16 cellular contexts compared by ENCODE assay signal in genomic region chr1:182671779-182672486, GRCh38. TPM values are rescaled to one million over a fixed set of nuclear protein-coding genes. Genes with fewer than 3 reads are reported as not detected.
DNase-seq lines count a peak whose midpoint lies in the region; ATAC-seq and TF ChIP-seq lines count a peak whose summit lies in the region.
"Had no signal": no experiment of that assay in that cellular context is flagged by ENCODE, and none has a peak within 500 bp of the region (broad histone marks: within the 10 kb centered on the region; RNA-seq: fewer than 3 reads in every experiment).

No MANE protein-coding gene starts in this region.

- H3K36me3 ChIP-seq in OCI-LY3 (replicated peaks; ENCODE audit: low read depth, low read length): no peaks in the 10 kb centered on the region
- H3K36me3 ChIP-seq in mesendoderm (ENCODE audit: control insufficient read depth, insufficient read depth, low read length): no peaks in the 10 kb centered on the region
- H3K36me3 ChIP-seq in suprapubic skin: no peaks in the 10 kb centered on the region

- no peak overlapping the region for H2BK120ac ChIP-seq in mesendoderm (ENCODE audit: low read depth, low read length)

- no peak overlapping the region for H3K18ac ChIP-seq in mesendoderm (ENCODE audit: low read length)

- peak overlapping the region; percentile 27 for H2BK5ac ChIP-seq in mesendoderm (ENCODE audit: low read length)

- H3K4me3 ChIP-seq in OCI-LY3 (ENCODE audit: low read length) (no peak overlapping the region; the same call in 1 of the 2 replicates), mesendoderm (ENCODE audit: low read length) (no peak overlapping the region), suprapubic skin (no peak overlapping the region)
- H3K4me3 ChIP-seq: coronary artery had no signal

- H3K9me3 ChIP-seq in OCI-LY3 (ENCODE audit: insufficient read depth, low read length): no peaks in the 10 kb centered on the region
- no peaks in the 10 kb centered on the region for H3K9me3 ChIP-seq in suprapubic skin

- H3K56ac ChIP-seq in mesendoderm (ENCODE audit: low read length): peak overlapping the region; percentile 68

- TF ChIP-seq CTCF in OCI-LY3 (IDR thresholded peaks at IDR 0.05; ENCODE audit: low read depth, low read length) (no peak), suprapubic skin (IDR thresholded peaks at IDR 0.05) (no peak)

- DNase-seq in G401 (ENCODE audit: low spot score) (peak; percentile 67), NCI-H146 treated with DMSO at 0.1 percent for 48 hours (lab: John Stamatoyannopoulos, UW; ENCODE audit: unreplicated experiment) (peak; percentile 15), mesendoderm (peak; percentile 81), suprapubic skin (ENCODE audit: low spot score in 2 of 2) (no peak), GM19240 (ENCODE audit: insufficient read length, low spot score) (no peak), AG20443 (ENCODE audit: low spot score) (no peak)
- DNase-seq: activated CD4-positive, alpha-beta memory T cell treated with anti-CD3 and anti-CD28 coated beads for 36 hours; CD8-positive, alpha-beta T cell; kidney glomerular epithelial cell; occipital lobe; T-helper 2 cell had no signal

- no peak overlapping the region for H2AFZ ChIP-seq in OCI-LY3 (ENCODE audit: low read depth, low read length)

- no peaks in the 10 kb centered on the region for H4K20me1 ChIP-seq in OCI-LY3 (ENCODE audit: insufficient read depth, low read length)

- no peak overlapping the region for H3K4ac ChIP-seq in mesendoderm (ENCODE audit: low read depth, low read length)

- TF ChIP-seq EP300 in suprapubic skin (IDR thresholded peaks at IDR 0.05): no peak

- no peak overlapping the region for H4K8ac ChIP-seq in mesendoderm (ENCODE audit: low read depth, low read length)

- H2BK15ac ChIP-seq in mesendoderm (replicated peaks; ENCODE audit: low read depth): no peak overlapping the region

- H3K27ac ChIP-seq in OCI-LY3 (ENCODE audit: low read length) (no peak overlapping the region), mesendoderm (ENCODE audit: low read depth, low read length) (no peak overlapping the region), suprapubic skin (no peak overlapping the region)
- H3K27ac ChIP-seq: coronary artery had no signal

- in situ Hi-C loops in G401 (cut with HindIII; ENCODE audit: low sequenced_read_pairs): no loop called here

- WGBS in mesendoderm (ENCODE audit: extremely low coverage, insufficient coverage, low lambda C conversion rate): no CpG with 5 or more reads among the region's 10 CpGs
- 18% methylated on average over 2 of the region's 10 CpGs for WGBS in suprapubic skin

- H2AK5ac ChIP-seq in mesendoderm (ENCODE audit: low read length): no peak overlapping the region

- no peak overlapping the region for H3K9ac ChIP-seq in OCI-LY3 (ENCODE audit: low read length)
- H3K9ac ChIP-seq in mesendoderm (ENCODE audit: low read length): peak overlapping the region; percentile 27

- H3K79me2 ChIP-seq in OCI-LY3 (ENCODE audit: low read length) (no peaks in the 10 kb centered on the region), mesendoderm (ENCODE audit: control insufficient read depth, insufficient read depth, low read length) (no peaks in the 10 kb centered on the region)

- no peaks in the 10 kb centered on the region for H3K79me1 ChIP-seq in mesendoderm (ENCODE audit: low read length)

- H3K27me3 ChIP-seq in OCI-LY3 (ENCODE audit: low read depth, low read length): peaks cover 50% of the 10 kb centered on the region
- no peaks in the 10 kb centered on the region for H3K27me3 ChIP-seq in mesendoderm (ENCODE audit: insufficient read depth, low read length, poor library complexity)
- H3K27me3 ChIP-seq in suprapubic skin: no peaks in the 10 kb centered on the region

- H3K4me1 ChIP-seq in OCI-LY3 (ENCODE audit: low read length) (peaks cover 37% of the 10 kb centered on the region), mesendoderm (ENCODE audit: control insufficient read depth, low read depth, low read length) (peaks cover 22% of the 10 kb centered on the region), suprapubic skin (peaks cover 8% of the 10 kb centered on the region)

- no peak overlapping the region for H4K5ac ChIP-seq in mesendoderm (ENCODE audit: low read length)

- no peak for TF ChIP-seq POLR2A in suprapubic skin (IDR thresholded peaks at IDR 0.05)

- peak overlapping the region; percentile 42 for H3K4me2 ChIP-seq in OCI-LY3 (ENCODE audit: low read length)
- H3K4me2 ChIP-seq in mesendoderm (ENCODE audit: low read length): no peak overlapping the region

- ATAC-seq in HG03135 (IDR thresholded peaks at IDR 0.05; ENCODE audit: unreplicated experiment): no peak
- ATAC-seq: CD8-positive, alpha-beta T cell had no signal

- no peak overlapping the region for H3K23ac ChIP-seq in mesendoderm (ENCODE audit: low read length)

RNA-seq across cellular contexts. Expression of gene RGS8, which starts 12.5 kb away (rescaled TPM):
- total RNA-seq in G401 (2014; rRNA removed; shearing (Covaris generic)): not detected in 2 replicates
- polyA plus RNA-seq in mesendoderm (2013, experiment 1 of 2): 1.3 TPM
- 1.0 TPM for polyA plus RNA-seq in mesendoderm (2013, experiment 2 of 2)
- not detected for total RNA-seq in suprapubic skin
- total RNA-seq: CD8-positive, alpha-beta T cell; fibroblast of villous mesenchyme; NCI-H460 had no signal

Comparison
In these comparisons a context has a peak if more than half of its experiments do, and no peak if none do; other contexts are left out.
1. DNase-seq: peak in G401 (single experiment), NCI-H146 treated with DMSO at 0.1 percent for 48 hours (single experiment) and mesendoderm (single experiment); none in suprapubic skin (0 of 2), GM19240 (single experiment) and AG20443 (single experiment).